8 cellular contexts compared by ENCODE assay signal in the genomic region with DNA sequence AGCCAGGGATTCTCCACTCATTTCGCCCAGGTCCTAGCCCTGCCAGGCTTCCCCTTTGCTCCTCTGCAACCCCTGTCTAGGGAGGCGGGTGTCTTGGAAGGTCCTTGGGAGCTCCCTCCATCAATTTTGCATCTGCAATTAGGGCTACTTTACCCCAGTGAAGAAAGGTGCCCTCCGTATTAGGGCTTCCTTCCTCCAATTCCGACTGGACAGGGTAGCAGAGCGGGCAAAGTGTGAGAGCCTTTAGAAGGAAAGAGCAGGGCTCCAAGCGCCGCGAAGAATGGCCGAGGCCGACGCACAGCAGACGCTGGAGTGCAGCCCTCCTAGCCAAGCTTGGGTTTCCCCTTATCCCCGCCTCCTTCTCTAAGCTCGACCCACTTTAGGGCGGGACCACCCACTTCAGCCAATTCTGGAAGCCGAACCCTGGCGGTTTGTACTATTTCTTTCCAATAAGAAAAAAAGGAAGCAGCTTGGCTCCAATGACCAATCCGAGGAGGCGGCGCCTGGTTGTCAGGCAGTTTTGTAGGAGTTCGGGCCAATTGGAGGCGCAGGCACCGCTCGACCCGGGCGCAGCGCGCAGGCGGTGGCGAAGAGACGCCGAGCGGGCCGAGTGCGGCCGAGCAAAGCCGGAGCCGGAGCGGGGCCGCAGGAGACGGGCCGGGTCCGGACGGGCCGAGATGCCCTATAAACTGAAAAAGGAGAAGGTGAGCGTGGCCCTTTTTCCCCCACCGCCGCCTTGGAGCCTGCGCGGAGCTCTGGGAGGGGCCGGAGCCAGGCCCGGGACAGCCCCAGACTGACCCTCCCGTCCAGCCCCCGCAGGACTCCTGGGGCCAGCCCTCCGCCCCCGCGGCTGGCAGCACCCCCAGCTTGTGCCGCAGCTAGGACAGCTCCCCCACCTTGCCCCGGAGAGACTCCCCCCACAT. TPM values are rescaled to one million over a fixed set of nuclear protein-coding genes. Genes with fewer than 3 reads are reported as not detected.
DNase-seq lines count a peak whose midpoint lies in the region; ATAC-seq and TF ChIP-seq lines count a peak whose summit lies in the region.

Gene PPP2R5D, plus strand, starts transcription at position 570 of the 923 bp plus-strand sequence. Its CDS starts 108 bp downstream, at position 678.

- peak within 1 kb of the TSS; percentile 96 for H3K4me2 ChIP-seq in PC-9

- TF ChIP-seq CTCF in PC-9 (conservative IDR thresholded peaks at IDR 0.05) (no peak), epithelial cell of proximal tubule (conservative IDR thresholded peaks at IDR 0.05; ENCODE audit: low read depth, low read length) (no peak)

- POLR2A ChIA-PET in PC-9 (lab: Charles Lee; ENCODE audit: unreplicated experiment): interaction anchor here (0.5 to 1.6 kb wide), 17 partner anchors 13 to 1089 kb away, joined by 3 to 14 read pairs (median 4); partner anchors contain the start of genes CNPY3, CUL7, KLC4 and KLHDC3

- H3K9me2 ChIP-seq in PC-9 (ENCODE audit: insufficient read depth): no peaks in the 10 kb centered on the region

- intact Hi-C loops in PC-9 (cut with micrococcal nuclease; ENCODE audit: unreplicated experiment): no loop called here

- H3K9me3 ChIP-seq in PC-9 (ENCODE audit: insufficient read depth, low read depth): no peaks in the 10 kb centered on the region

- no TSS peak for BruUV-seq in PC-9 (replicated peaks; lab: Mats Ljungman, UMichigan)

- CTCF ChIA-PET in PC-9 (lab: Charles Lee): interaction anchor here (0.7 to 1.0 kb wide), 2 partner anchors 27 to 63 kb away, joined by 3 to 5 read pairs; no protein-coding TSS in a partner anchor

- H3F3A ChIP-seq in PC-9 (ENCODE audit: insufficient read depth, low read depth): peaks cover 11% of the 10 kb centered on the region; the same call in 1 of the 2 replicates

- H2AFZ ChIP-seq in PC-9: peak within 1 kb of the TSS; percentile 79

- no peaks in the 10 kb centered on the region for H3K27me3 ChIP-seq in PC-9 (ENCODE audit: insufficient read depth, low read depth)

- peaks cover 17% of the 10 kb centered on the region; the same call in 1 of the 2 replicates for H3K4me1 ChIP-seq in PC-9 (replicated peaks; ENCODE audit: insufficient read depth)

- no peaks in the 10 kb centered on the region for H4K20me1 ChIP-seq in PC-9 (ENCODE audit: insufficient read depth)

- DNase-seq in DMS153 (lab: John Stamatoyannopoulos, UW) (peak; percentile 99), PC-9 (peak; percentile 96), epithelial cell of proximal tubule (ENCODE audit: low read depth) (peak; percentile 94), mucosa of gallbladder (ENCODE audit: low spot score) (peak; percentile 99)
- peak; percentile 99 for DNase-seq in Jurkat, Clone E6-1 (ENCODE audit: low read depth, low spot score)
- peak; percentile 95 for DNase-seq in activated T-cell treated with anti-CD3 and anti-CD28 coated beads, Interleukin-2, amount 50 U/mL, for 1 hour
- DNase-seq in stimulated activated CD8-positive, alpha-beta memory T cell treated with anti-CD3 and anti-CD28 coated beads, Interleukin-4, amount 100 ng/mL, for 4 hours (ENCODE audit: low read depth in 2 of 2, low spot score in 1 of 2): peak; percentile 90 to 93

- peak; percentile 90 for ATAC-seq in GM21619 (IDR thresholded peaks at IDR 0.05; ENCODE audit: unreplicated experiment)

- H3K27ac ChIP-seq in PC-9: no peak within 1 kb of the TSS

- H3K4me3 ChIP-seq in Jurkat, Clone E6-1 (ENCODE audit: low read length): peak within 1 kb of the TSS; percentile 80
- H3K4me3 ChIP-seq in PC-9: peak within 1 kb of the TSS; percentile 60
- H3K4me3 ChIP-seq in epithelial cell of proximal tubule (ENCODE audit: low read depth, low read length): peak within 1 kb of the TSS; percentile 95

- H3K36me3 ChIP-seq in PC-9 (ENCODE audit: low read depth): no peaks in the 10 kb centered on the region

- H3K79me2 ChIP-seq in PC-9 (ENCODE audit: low read depth): peaks cover 11% of the 10 kb centered on the region; the same call in 1 of the 2 replicates

RNA-seq across cellular contexts. Expression of gene PPP2R5D, which starts in this region (rescaled TPM):
- polyA plus RNA-seq in Jurkat, Clone E6-1 (2012; ENCODE audit: insufficient read depth, insufficient read length): 86.2 TPM
- 42.9 and 53.7 TPM in 2 replicates for total RNA-seq in PC-9 (2021)
- 66.4 and 94.2 TPM in 2 replicates for total RNA-seq in epithelial cell of proximal tubule
- total RNA-seq in mucosa of gallbladder: 34.9 TPM
